1 cellular context compared by ENCODE assay signal in the genomic region with DNA sequence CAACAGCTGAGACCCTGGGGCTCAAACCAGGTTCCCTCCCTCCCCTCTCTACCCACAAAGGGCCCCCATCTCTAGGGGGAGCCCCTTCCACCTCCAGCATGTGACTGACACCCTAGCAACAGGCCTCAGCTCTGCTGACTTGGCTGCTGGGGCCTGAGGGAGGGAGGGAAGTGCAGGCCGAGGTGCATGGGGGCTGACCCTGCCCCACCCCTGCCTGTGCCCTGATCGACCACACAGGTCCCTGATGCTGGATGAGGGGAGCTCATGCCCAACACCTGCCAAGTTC.
A peak's percentile ranks its signal among the peaks of the same experiment; 100 is the strongest.
TF ChIP-seq lines count a peak whose summit lies in the region.

No MANE protein-coding gene starts in this region.

TF ChIP-seq in HepG2, 621 proteins besides CTCF, POLR2A, EP300 and RAD21:
- TF ChIP-seq, protein P1, sequence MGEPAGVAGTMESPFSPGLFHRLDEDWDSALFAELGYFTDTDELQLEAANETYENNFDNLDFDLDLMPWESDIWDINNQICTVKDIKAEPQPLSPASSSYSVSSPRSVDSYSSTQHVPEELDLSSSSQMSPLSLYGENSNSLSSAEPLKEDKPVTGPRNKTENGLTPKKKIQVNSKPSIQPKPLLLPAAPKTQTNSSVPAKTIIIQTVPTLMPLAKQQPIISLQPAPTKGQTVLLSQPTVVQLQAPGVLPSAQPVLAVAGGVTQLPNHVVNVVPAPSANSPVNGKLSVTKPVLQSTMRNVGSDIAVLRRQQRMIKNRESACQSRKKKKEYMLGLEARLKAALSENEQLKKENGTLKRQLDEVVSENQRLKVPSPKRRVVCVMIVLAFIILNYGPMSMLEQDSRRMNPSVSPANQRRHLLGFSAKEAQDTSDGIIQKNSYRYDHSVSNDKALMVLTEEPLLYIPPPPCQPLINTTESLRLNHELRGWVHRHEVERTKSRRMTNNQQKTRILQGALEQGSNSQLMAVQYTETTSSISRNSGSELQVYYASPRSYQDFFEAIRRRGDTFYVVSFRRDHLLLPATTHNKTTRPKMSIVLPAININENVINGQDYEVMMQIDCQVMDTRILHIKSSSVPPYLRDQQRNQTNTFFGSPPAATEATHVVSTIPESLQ (CRISPR knock-in tag; conservative IDR thresholded peaks at IDR 0.05) = no peak
- TF ChIP-seq ZNF687 (CRISPR knock-in tag; IDR thresholded peaks at IDR 0.05) = peak; percentile 30; the same call in 1 of the 2 replicates
- no peak for TF ChIP-seq ZNF451 (CRISPR knock-in tag; IDR thresholded peaks at IDR 0.05)
- peak; percentile 28; the same call in 1 of the 2 replicates for TF ChIP-seq ZFX (CRISPR knock-in tag; IDR thresholded peaks at IDR 0.05; ENCODE audit: low read depth)
- TF ChIP-seq MAFK (conservative IDR thresholded peaks at IDR 0.05 in 1 of 2, IDR thresholded peaks at IDR 0.05 in 1 of 2; ENCODE audit: low read length in 2 of 2) = no peak
- no peak for TF ChIP-seq ZZZ3 (CRISPR knock-in tag; IDR thresholded peaks at IDR 0.05; ENCODE audit: borderline replicate concordance)
- TF ChIP-seq ZMAT5 (CRISPR knock-in tag; IDR thresholded peaks at IDR 0.05; ENCODE audit: borderline replicate concordance, low read depth) = no peak
- TF ChIP-seq NR2F1 (CRISPR knock-in tag; IDR thresholded peaks at IDR 0.05) = no peak
- no peak for TF ChIP-seq ZNF800 (CRISPR knock-in tag; IDR thresholded peaks at IDR 0.05)
